24 cellular contexts compared by ENCODE assay signal in genomic region chr9:21848615-21849014, GRCh38.
"Had no signal": no experiment of that assay in that cellular context is flagged by ENCODE, and none has a peak within 500 bp of the region (broad histone marks: within the 10 kb centered on the region; RNA-seq: fewer than 3 reads in every experiment).

No MANE protein-coding gene starts in this region.

- H3K27me3 ChIP-seq: colonic mucosa, dorsolateral prefrontal cortex, esophagus muscularis mucosa, esophagus squamous epithelium, foreskin keratinocyte, gastrocnemius medialis, gastroesophageal sphincter, heart left ventricle, heart right ventricle had no signal

- H3K4me1 ChIP-seq: colonic mucosa, esophagus muscularis mucosa, esophagus squamous epithelium, gastrocnemius medialis, gastroesophageal sphincter, heart left ventricle, heart right ventricle had no signal

- ATAC-seq: effector memory CD8-positive, alpha-beta T cell; esophagus mucosa; foreskin keratinocyte; gastrocnemius medialis; gastroesophageal sphincter; heart left ventricle; heart right ventricle had no signal

- H3K27ac ChIP-seq: colonic mucosa, coronary artery, dorsolateral prefrontal cortex, epithelial cell of prostate, esophagus muscularis mucosa, esophagus squamous epithelium, foreskin keratinocyte, gastrocnemius medialis, gastroesophageal sphincter, heart left ventricle, heart right ventricle had no signal

- H3K9me3 ChIP-seq: colonic mucosa had no signal

- H3K4me3 ChIP-seq: colonic mucosa, coronary artery, dorsolateral prefrontal cortex, esophagus muscularis mucosa, esophagus squamous epithelium, gastrocnemius medialis, gastroesophageal sphincter, heart left ventricle, heart right ventricle had no signal

- DNase-seq: colonic mucosa; cortex of kidney; dermis blood vessel endothelial cell; dorsolateral prefrontal cortex; effector CD4-positive, alpha-beta T cell; effector CD8-positive, alpha-beta T cell; effector memory CD4-positive, alpha-beta T cell; effector memory CD8-positive, alpha-beta T cell; endodermal cell; erythroblast; esophagus squamous epithelium; foreskin fibroblast; foreskin keratinocyte; foreskin melanocyte; gastrocnemius medialis; glutamatergic neuron; head of caudate nucleus; heart left ventricle; heart right ventricle had no signal

- H3K36me3 ChIP-seq: colonic mucosa, gastrocnemius medialis had no signal
